In genomic region chr11:23555085-23555484, GRCh38 we compare ENCODE assay signal across 19 cellular contexts.
DNase-seq lines count a peak whose midpoint lies in the region; ATAC-seq lines count a peak whose summit lies in the region.
"Had no signal": no experiment of that assay in that cellular context is flagged by ENCODE, and none has a peak within 500 bp of the region (broad histone marks: within the 10 kb centered on the region; RNA-seq: fewer than 3 reads in every experiment).

No MANE protein-coding gene starts in this region.

- no peaks in the 10 kb centered on the region for H3K27me3 Mint-ChIP-seq in activated naive CD4-positive, alpha-beta T cell treated with anti-CD3 and anti-CD28 coated beads, Interleukin-2, amount 10 ng/mL, durations not matched to agents 7 days and 5 days
- H3K27me3 Mint-ChIP-seq: activated naive CD8-positive, alpha-beta T cell; CD4-positive, CD25-positive, alpha-beta regulatory T cell had no signal

- no peaks in the 10 kb centered on the region for H3K36me3 Mint-ChIP-seq in activated naive CD4-positive, alpha-beta T cell treated with anti-CD3 and anti-CD28 coated beads, Interleukin-2, amount 10 ng/mL, durations not matched to agents 7 days and 5 days
- H3K36me3 Mint-ChIP-seq: activated naive CD8-positive, alpha-beta T cell; CD4-positive, CD25-positive, alpha-beta regulatory T cell; neural progenitor cell had no signal

- CTCF ChIA-PET in activated naive CD4-positive, alpha-beta T cell treated with anti-CD3 and anti-CD28 coated beads, Interleukin-2, amount 10 ng/mL, durations not matched to agents 7 days and 5 days (lab: Charles Lee) = no interaction called here

- DNase-seq in EH (ENCODE audit: low read depth) = peak; percentile 82
- DNase-seq in M059J (ENCODE audit: low read depth) = peak; percentile 78
- peak; percentile 44 for DNase-seq in dermis blood vessel endothelial cell
- DNase-seq in kidney tubule cell (ENCODE audit: low spot score) = peak; percentile 32
- no peak for DNase-seq in activated naive CD4-positive, alpha-beta T cell treated with anti-CD3 and anti-CD28 coated beads, Interleukin-2, amount 10 ng/mL, durations not matched to agents 7 days and 5 days
- DNase-seq in NCI-H2227 treated with DMSO at 0.1 percent for 48 hours (lab: John Stamatoyannopoulos, UW) = no peak
- DNase-seq: activated T-cell treated with anti-CD3 and anti-CD28 coated beads, Interleukin-2, amount 50 U/mL, for 72 hours; CD4-positive, CD25-positive, alpha-beta regulatory T cell; mucosa of descending colon; NCI-H2081 treated with DMSO at 0.1 percent for 48 hours; NCI-H524; psoas muscle; stimulated activated CD4-positive, alpha-beta T cell treated with anti-CD3 and anti-CD28 coated beads, Interleukin-4, amount 100 ng/mL, for 1 hour; stimulated activated naive CD8-positive, alpha-beta T cell treated with anti-CD3 and anti-CD28 coated beads, Interleukin-15, Interleukin-2, amounts not matched to agents 100 U/mL and 50 U/mL, for 24 hours; thyroid gland had no signal

- H3K4me1 Mint-ChIP-seq in activated naive CD4-positive, alpha-beta T cell treated with anti-CD3 and anti-CD28 coated beads, Interleukin-2, amount 10 ng/mL, durations not matched to agents 7 days and 5 days = no peaks in the 10 kb centered on the region
- H3K4me1 Mint-ChIP-seq: CD4-positive, CD25-positive, alpha-beta regulatory T cell had no signal

- no peak overlapping the region for H3K27ac Mint-ChIP-seq in activated naive CD4-positive, alpha-beta T cell treated with anti-CD3 and anti-CD28 coated beads, Interleukin-2, amount 10 ng/mL, durations not matched to agents 7 days and 5 days
- H3K27ac Mint-ChIP-seq: activated naive CD8-positive, alpha-beta T cell; activated T-cell treated with anti-CD3 and anti-CD28 coated beads, Interleukin-2, amount 50 U/mL, for 72 hours; CD4-positive, CD25-positive, alpha-beta regulatory T cell; neural progenitor cell had no signal

- ATAC-seq in GM21529 (IDR thresholded peaks at IDR 0.05; ENCODE audit: unreplicated experiment) = no peak
- no peak for ATAC-seq in GM18498 (IDR thresholded peaks at IDR 0.05; ENCODE audit: unreplicated experiment)
- ATAC-seq: activated T-cell treated with anti-CD3 and anti-CD28 coated beads, Interleukin-2, amount 50 U/mL, for 72 hours; mucosa of descending colon; psoas muscle; stimulated activated naive CD8-positive, alpha-beta T cell treated with anti-CD3 and anti-CD28 coated beads, Interleukin-15, Interleukin-2, amounts not matched to agents 100 U/mL and 50 U/mL, for 24 hours had no signal

- H3K9me3 Mint-ChIP-seq in activated naive CD4-positive, alpha-beta T cell treated with anti-CD3 and anti-CD28 coated beads, Interleukin-2, amount 10 ng/mL, durations not matched to agents 7 days and 5 days = peaks cover under 1% of the 10 kb centered on the region
- H3K9me3 Mint-ChIP-seq: neural progenitor cell had no signal

- no peak overlapping the region for H3K4me3 Mint-ChIP-seq in activated naive CD4-positive, alpha-beta T cell treated with anti-CD3 and anti-CD28 coated beads, Interleukin-2, amount 10 ng/mL, durations not matched to agents 7 days and 5 days
- H3K4me3 Mint-ChIP-seq: activated naive CD8-positive, alpha-beta T cell; activated T-cell treated with anti-CD3 and anti-CD28 coated beads, Interleukin-2, amount 50 U/mL, for 72 hours; CD4-positive, CD25-positive, alpha-beta regulatory T cell; neural progenitor cell had no signal

Comparison
In these comparisons a context has a peak if more than half of its experiments do, and no peak if none do; other contexts are left out.
1. DNase-seq: peak in EH (single experiment), M059J (single experiment), dermis blood vessel endothelial cell (single experiment) and kidney tubule cell (single experiment); none in activated naive CD4-positive, alpha-beta T cell treated with anti-CD3 and anti-CD28 coated beads, Interleukin-2, amount 10 ng/mL, durations not matched to agents 7 days and 5 days (single experiment) and NCI-H2227 treated with DMSO at 0.1 percent for 48 hours (single experiment).